Comparison of ENCODE assay signal across 28 cellular contexts in genomic region chr20:276620-277495, GRCh38. TPM values are rescaled to one million over a fixed set of nuclear protein-coding genes. Genes with fewer than 3 reads are reported as not detected.
"Had no signal": no experiment of that assay in that cellular context is flagged by ENCODE, and none has a peak within 500 bp of the region (broad histone marks: within the 10 kb centered on the region; RNA-seq: fewer than 3 reads in every experiment).

No MANE protein-coding gene starts in this region.

- H3K36me3 Mint-ChIP-seq: activated naive CD4-positive, alpha-beta T cell treated with anti-CD3 and anti-CD28 coated beads, Interleukin-2, amount 50 U/mL, for 24 hours had no signal

- DNase-seq: activated B cell treated with CpG ODN at 0.5 μM for 24 hours; activated CD4-positive, alpha-beta T cell treated with anti-CD3 and anti-CD28 coated beads, Interleukin-2, amount 10 ng/mL, durations not matched to agents 7 days and 5 days; activated CD8-positive, alpha-beta T cell treated with anti-CD3 and anti-CD28 coated beads, Interleukin-2, amount 10 ng/mL, durations not matched to agents 7 days and 5 days; activated naive CD4-positive, alpha-beta T cell; activated T-cell treated with anti-CD3 and anti-CD28 coated beads, Interleukin-2, amount 50 U/mL, for 72 hours; central memory CD4-positive, alpha-beta T cell; NCI-H1092; NCI-H1417; NCI-H1930; NCI-H2171; NCI-H2227 treated with DMSO at 0.1 percent for 48 hours; NCI-H446 treated with DMSO at 0.1 percent for 48 hours; NCI-H526; NCI-H82; NK-92 treated with Interleukin-12 subunit alpha and Interleukin-12 subunit beta, amount 100 ng/mL, for 24 hours; PC-9; T-cell; T-helper 2 cell; T1000 had no signal

- H3K27ac Mint-ChIP-seq: activated B cell treated with CpG ODN at 0.5 μM for 24 hours; activated CD4-positive, alpha-beta T cell treated with anti-CD3 and anti-CD28 coated beads, Interleukin-2, amount 10 ng/mL, durations not matched to agents 7 days and 5 days; activated CD8-positive, alpha-beta T cell treated with anti-CD3 and anti-CD28 coated beads, Interleukin-2, amount 10 ng/mL, durations not matched to agents 7 days and 5 days; activated naive CD4-positive, alpha-beta T cell treated with anti-CD3 and anti-CD28 coated beads, Interleukin-2, amount 50 U/mL, for 24 hours; activated T-cell treated with anti-CD3 and anti-CD28 coated beads, Interleukin-2, amount 50 U/mL, for 72 hours; activated T-helper 2 cell treated with anti-CD3 and anti-CD28 coated beads, Interferon-gamma antibody, Interleukin-2, Interleukin-4, amounts not matched to agents 10 μg/mL and 5 μg/mL and 100 μg/mL, durations not matched to agents 14 hours and 24 hours and 36 hours; T-cell had no signal

- ATAC-seq: activated CD8-positive, alpha-beta T cell treated with anti-CD3 and anti-CD28 coated beads, Interleukin-2, amount 10 ng/mL, durations not matched to agents 7 days and 5 days; activated T-cell treated with anti-CD3 and anti-CD28 coated beads, Interleukin-2, amount 50 U/mL, for 72 hours; HepG2; T-cell had no signal

- H3K27ac ChIP-seq: breast epithelium, KMS-11, PC-9, SK-N-MC had no signal

- H3K4me3 Mint-ChIP-seq: activated B cell treated with CpG ODN at 0.5 μM for 24 hours; activated CD4-positive, alpha-beta T cell treated with anti-CD3 and anti-CD28 coated beads, Interleukin-2, amount 10 ng/mL, durations not matched to agents 7 days and 5 days; activated CD8-positive, alpha-beta T cell treated with anti-CD3 and anti-CD28 coated beads, Interleukin-2, amount 10 ng/mL, durations not matched to agents 7 days and 5 days; activated naive CD4-positive, alpha-beta T cell treated with anti-CD3 and anti-CD28 coated beads, Interleukin-2, amount 50 U/mL, for 24 hours; activated T-cell treated with anti-CD3 and anti-CD28 coated beads, Interleukin-2, amount 50 U/mL, for 72 hours; T-cell had no signal

- H3K27me3 ChIP-seq: breast epithelium had no signal

- H3K27me3 Mint-ChIP-seq: activated B cell treated with CpG ODN at 0.5 μM for 24 hours; activated CD4-positive, alpha-beta T cell treated with anti-CD3 and anti-CD28 coated beads, Interleukin-2, amount 10 ng/mL, durations not matched to agents 7 days and 5 days; activated naive CD4-positive, alpha-beta T cell treated with anti-CD3 and anti-CD28 coated beads, Interleukin-2, amount 50 U/mL, for 24 hours; T-cell had no signal

- H3K4me1 Mint-ChIP-seq: activated CD4-positive, alpha-beta T cell treated with anti-CD3 and anti-CD28 coated beads, Interleukin-2, amount 10 ng/mL, durations not matched to agents 7 days and 5 days; activated naive CD4-positive, alpha-beta T cell treated with anti-CD3 and anti-CD28 coated beads, Interleukin-2, amount 50 U/mL, for 24 hours; T-cell had no signal

- H3K9me3 ChIP-seq: breast epithelium had no signal

- H3K9me3 Mint-ChIP-seq: activated B cell treated with CpG ODN at 0.5 μM for 24 hours; activated CD4-positive, alpha-beta T cell treated with anti-CD3 and anti-CD28 coated beads, Interleukin-2, amount 10 ng/mL, durations not matched to agents 7 days and 5 days; activated naive CD4-positive, alpha-beta T cell treated with anti-CD3 and anti-CD28 coated beads, Interleukin-2, amount 50 U/mL, for 24 hours; activated T-cell treated with anti-CD3 and anti-CD28 coated beads, Interleukin-2, amount 50 U/mL, for 72 hours; activated T-helper 2 cell treated with anti-CD3 and anti-CD28 coated beads, Interferon-gamma antibody, Interleukin-2, Interleukin-4, amounts not matched to agents 10 μg/mL and 5 μg/mL and 100 μg/mL, durations not matched to agents 14 hours and 24 hours and 36 hours; T-cell had no signal

- H3K4me1 ChIP-seq: breast epithelium had no signal

- H3K4me3 ChIP-seq: breast epithelium, PC-9, SK-N-MC had no signal

RNA-seq across cellular contexts. Expression of gene DEFB132, which starts 19.3 kb away (rescaled TPM):
- total RNA-seq: activated B cell treated with CpG ODN at 0.5 μM for 24 hours; activated CD4-positive, alpha-beta T cell treated with anti-CD3 and anti-CD28 coated beads, Interleukin-2, amount 10 ng/mL, durations not matched to agents 7 days and 5 days; activated CD8-positive, alpha-beta T cell treated with anti-CD3 and anti-CD28 coated beads, Interleukin-2, amount 10 ng/mL, durations not matched to agents 7 days and 5 days; activated T-cell treated with anti-CD3 and anti-CD28 coated beads, Interleukin-2, amount 50 U/mL, for 72 hours; activated T-helper 2 cell treated with anti-CD3 and anti-CD28 coated beads, Interferon-gamma antibody, Interleukin-2, Interleukin-4, amounts not matched to agents 10 μg/mL and 5 μg/mL and 100 μg/mL, durations not matched to agents 14 hours and 24 hours and 36 hours; aorta; HepG2; MCF 10A; PC-9; RPMI7951; T-cell had no signal

RNA-seq across cellular contexts. Expression of gene DEFB129, which starts 49.8 kb away (rescaled TPM):
- total RNA-seq: activated B cell treated with CpG ODN at 0.5 μM for 24 hours; activated CD4-positive, alpha-beta T cell treated with anti-CD3 and anti-CD28 coated beads, Interleukin-2, amount 10 ng/mL, durations not matched to agents 7 days and 5 days; activated CD8-positive, alpha-beta T cell treated with anti-CD3 and anti-CD28 coated beads, Interleukin-2, amount 10 ng/mL, durations not matched to agents 7 days and 5 days; activated T-cell treated with anti-CD3 and anti-CD28 coated beads, Interleukin-2, amount 50 U/mL, for 72 hours; activated T-helper 2 cell treated with anti-CD3 and anti-CD28 coated beads, Interferon-gamma antibody, Interleukin-2, Interleukin-4, amounts not matched to agents 10 μg/mL and 5 μg/mL and 100 μg/mL, durations not matched to agents 14 hours and 24 hours and 36 hours; aorta; breast epithelium; HepG2; MCF 10A; PC-9; RPMI7951; T-cell had no signal
